ENCODE assay signal across 12 cellular contexts in the genomic region with DNA sequence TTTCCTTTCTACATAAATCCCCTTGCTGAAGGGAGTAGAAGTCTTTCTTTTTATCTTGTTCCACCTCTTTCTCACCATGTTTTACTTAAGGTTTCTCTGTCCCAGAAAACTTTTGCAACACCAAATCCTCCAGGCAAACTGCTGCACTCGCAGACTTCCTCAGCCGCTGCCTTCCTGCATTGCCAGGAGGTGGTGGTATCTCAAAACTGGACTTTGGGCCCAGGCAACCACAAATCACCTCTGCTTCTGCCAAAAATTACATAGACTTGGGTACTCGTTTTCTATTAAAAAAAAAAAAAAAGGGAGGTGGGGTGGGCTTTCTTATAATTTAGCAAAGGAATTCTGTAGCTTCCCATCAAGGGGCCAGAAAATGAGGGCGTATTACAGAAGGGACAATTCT. TPM values are rescaled to one million over a fixed set of nuclear protein-coding genes. Genes with fewer than 3 reads are reported as not detected.
"Had no signal": no experiment of that assay in that cellular context is flagged by ENCODE, and none has a peak within 500 bp of the region (broad histone marks: within the 10 kb centered on the region; RNA-seq: fewer than 3 reads in every experiment).

No MANE protein-coding gene starts in this region.

- H3K9ac ChIP-seq: KMS-11 had no signal

- H3K9me3 Mint-ChIP-seq: GM23338, HFFc6 had no signal

- H3K36me3 ChIP-seq: HAP-1 had no signal

- H3K27ac ChIP-seq: HL-60, KMS-11 had no signal

- H3K27ac Mint-ChIP-seq: GM23338, HFFc6, IgD-negative memory B cell had no signal

- H3K4me1 ChIP-seq: HAP-1 had no signal

- H3K4me3 Mint-ChIP-seq: GM23338, HFFc6, IgD-negative memory B cell had no signal

- ATAC-seq: GM23338, HCT116 had no signal

- DNase-seq: H7, HFFc6, KBM-7 had no signal

- H3K4me1 Mint-ChIP-seq: GM23338, IgD-negative memory B cell had no signal

- H3K4me3 ChIP-seq: GM23338, HAP-1 had no signal

- H3K9me3 ChIP-seq: HAP-1 had no signal

- H3K36me3 Mint-ChIP-seq: IgD-negative memory B cell had no signal

- FAIRE-seq: H1, HTR-8/SVneo had no signal

RNA-seq across cellular contexts. Expression of a gene that starts 14.7 kb away (rescaled TPM):
- total RNA-seq: HT-29 had no signal
- polyA plus RNA-seq: IgD-negative memory B cell had no signal

RNA-seq across cellular contexts. Expression of a gene that starts 45.9 kb away (rescaled TPM):
- total RNA-seq: GM23338, H1, H7 had no signal
- polyA plus RNA-seq: GM23338, IgD-negative memory B cell had no signal
